ENCODE assay signal across 10 cellular contexts in genomic region chr1:165898837-165899236, GRCh38.
DNase-seq lines count a peak whose midpoint lies in the region; ATAC-seq and TF ChIP-seq lines count a peak whose summit lies in the region.
"Had no signal": no experiment of that assay in that cellular context is flagged by ENCODE, and none has a peak within 500 bp of the region (broad histone marks: within the 10 kb centered on the region; RNA-seq: fewer than 3 reads in every experiment).

No MANE protein-coding gene starts in this region.

- intact Hi-C loops in Calu3 (cut with micrococcal nuclease; ENCODE audit: unreplicated experiment) = no loop called here

- H3K9me3 Mint-ChIP-seq in glutamatergic neuron (ENCODE audit: unreplicated experiment) (peaks cover 3% of the 10 kb centered on the region), Calu3 (ENCODE audit: low read depth, unreplicated experiment) (no peaks in the 10 kb centered on the region)
- H3K9me3 Mint-ChIP-seq: IgD-negative memory B cell had no signal

- H3K27ac Mint-ChIP-seq in glutamatergic neuron (ENCODE audit: unreplicated experiment) (peak overlapping the region; percentile 25), Calu3 (ENCODE audit: unreplicated experiment) (no peak overlapping the region)
- H3K27ac Mint-ChIP-seq: IgD-negative memory B cell had no signal

- H3K9ac ChIP-seq in adipocyte (ENCODE audit: low read length) (peak overlapping the region; percentile 75), skeletal muscle satellite cell (ENCODE audit: low read depth, low read length) (peak overlapping the region; percentile 85)

- H3K27me3 Mint-ChIP-seq in glutamatergic neuron (ENCODE audit: unreplicated experiment) (no peaks in the 10 kb centered on the region), Calu3 (ENCODE audit: unreplicated experiment) (no peaks in the 10 kb centered on the region)
- H3K27me3 Mint-ChIP-seq: IgD-negative memory B cell had no signal

- H3K4me3 ChIP-seq in adipocyte (ENCODE audit: low read length) = no peak overlapping the region
- H3K4me3 ChIP-seq in skeletal muscle satellite cell (ENCODE audit: low read length) = no peak overlapping the region
- H3K4me3 ChIP-seq: HAP-1 had no signal

- CTCF ChIA-PET in Calu3 (lab: Charles Lee) = interaction anchor here (0.6 to 1.0 kb wide), 2 partner anchors 34 to 201 kb away, joined by 3 to 6 read pairs; no protein-coding TSS in a partner anchor

- H3K4me2 ChIP-seq in skeletal muscle satellite cell (ENCODE audit: low read length) = peak overlapping the region; percentile 61

- H3K4me1 Mint-ChIP-seq in glutamatergic neuron (ENCODE audit: low read depth, unreplicated experiment) (peaks cover 26% of the 10 kb centered on the region), Calu3 (ENCODE audit: low read depth, unreplicated experiment) (peaks cover 42% of the 10 kb centered on the region)
- H3K4me1 Mint-ChIP-seq: IgD-negative memory B cell had no signal

- BruUV-seq in Calu3 (replicated peaks; lab: Mats Ljungman, UMichigan) = no TSS peak

- H3K9me3 ChIP-seq in adipocyte (ENCODE audit: control insufficient read depth, low read length) = no peaks in the 10 kb centered on the region
- H3K9me3 ChIP-seq in skeletal muscle satellite cell (replicated peaks; ENCODE audit: low read length) = no peaks in the 10 kb centered on the region
- H3K9me3 ChIP-seq: HAP-1 had no signal

- H3K36me3 ChIP-seq in adipocyte (ENCODE audit: control insufficient read depth, insufficient read depth, low read length, severe bottlenecking) = peaks cover 12% of the 10 kb centered on the region
- peaks cover 45% of the 10 kb centered on the region for H3K36me3 ChIP-seq in skeletal muscle satellite cell (ENCODE audit: insufficient read depth, low read length)

- H3K27me3 ChIP-seq in adipocyte (replicated peaks; ENCODE audit: control insufficient read depth, insufficient read depth, low read length) (no peaks in the 10 kb centered on the region), skeletal muscle satellite cell (ENCODE audit: control insufficient read depth, insufficient read depth, low read length) (no peaks in the 10 kb centered on the region)

- TF ChIP-seq CTCF in glutamatergic neuron (IDR thresholded peaks at IDR 0.05; ENCODE audit: partially characterized antibody, unreplicated experiment) = no peak
- no peak for TF ChIP-seq CTCF in Calu3 (IDR thresholded peaks at IDR 0.05; ENCODE audit: unreplicated experiment)

- H3K4me1 ChIP-seq in adipocyte (ENCODE audit: control insufficient read depth, insufficient read depth, low read length) (peaks cover 66% of the 10 kb centered on the region), skeletal muscle satellite cell (ENCODE audit: control insufficient read depth, insufficient read depth, low read length) (peaks cover 80% of the 10 kb centered on the region)
- H3K4me1 ChIP-seq: HAP-1 had no signal

- no peak for ATAC-seq in GM21717 (IDR thresholded peaks at IDR 0.05; ENCODE audit: unreplicated experiment)

- H3K36me3 Mint-ChIP-seq in glutamatergic neuron (ENCODE audit: unreplicated experiment) = no peaks in the 10 kb centered on the region
- H3K36me3 Mint-ChIP-seq in Calu3 (ENCODE audit: insufficient read depth, unreplicated experiment) = peaks cover 40% of the 10 kb centered on the region

- H3K4me3 Mint-ChIP-seq in glutamatergic neuron (ENCODE audit: unreplicated experiment) (no peak overlapping the region), Calu3 (ENCODE audit: low read depth, unreplicated experiment) (no peak overlapping the region)
- H3K4me3 Mint-ChIP-seq: IgD-negative memory B cell had no signal

- DNase-seq in GM04503 (ENCODE audit: low read depth) = peak; percentile 97
- DNase-seq in adipocyte (ENCODE audit: low read depth) = peak; percentile 96
- no peak for DNase-seq in glutamatergic neuron
- no peak for DNase-seq in Calu3
- no peak for DNase-seq in SHP77 treated with DMSO at 0.1 percent for 48 hours (lab: John Stamatoyannopoulos, UW)
- no peak for DNase-seq in stimulated activated CD4-positive, alpha-beta T cell treated with anti-CD3 and anti-CD28 coated beads, Interleukin-4, amount 100 ng/mL, for 4 hours

Comparison
In these comparisons a context has a peak if more than half of its experiments do, and no peak if none do; other contexts are left out.
1. DNase-seq: peak in GM04503 (single experiment) and adipocyte (single experiment); none in glutamatergic neuron (single experiment), Calu3 (single experiment), SHP77 treated with DMSO at 0.1 percent for 48 hours (single experiment) and stimulated activated CD4-positive, alpha-beta T cell treated with anti-CD3 and anti-CD28 coated beads, Interleukin-4, amount 100 ng/mL, for 4 hours (0 of 2).